Comparison of ENCODE assay signal across 10 cellular contexts in genomic region chr15:74653426-74654082, GRCh38. TPM values are rescaled to one million over a fixed set of nuclear protein-coding genes. Genes with fewer than 3 reads are reported as not detected.
A peak's percentile ranks its signal among the peaks of the same experiment; 100 is the strongest.
DNase-seq lines count a peak whose midpoint lies in the region; ATAC-seq and TF ChIP-seq lines count a peak whose summit lies in the region.
"Had no signal": no experiment of that assay in that cellular context is flagged by ENCODE, and none has a peak within 500 bp of the region (broad histone marks: within the 10 kb centered on the region; RNA-seq: fewer than 3 reads in every experiment).

No MANE protein-coding gene starts in this region.

- H3K4me3 Mint-ChIP-seq in natural killer cell (no peak overlapping the region), immature natural killer cell (peak overlapping the region in 3 of 5 donors; percentile 5 to 24 (median 19))
- H3K4me3 Mint-ChIP-seq in natural killer cell treated with Interleukin-12 subunit alpha and Interleukin-12 subunit beta and Interleukin-15 and Interleukin-18, amount 100 ng/mL, for 72 hours = no peak overlapping the region
- H3K4me3 Mint-ChIP-seq: CD8-positive, alpha-beta T cell had no signal

- no peaks in the 10 kb centered on the region for H3K27me3 Mint-ChIP-seq in natural killer cell (ENCODE audit: low read depth in 2 of 2)
- no peaks in the 10 kb centered on the region for H3K27me3 Mint-ChIP-seq in natural killer cell treated with Interleukin-12 subunit alpha and Interleukin-12 subunit beta and Interleukin-15 and Interleukin-18, amount 100 ng/mL, for 72 hours
- H3K27me3 Mint-ChIP-seq in immature natural killer cell (ENCODE audit: low read depth in 3 of 3) = peaks cover 0 to 2% (median 0%) of the 10 kb centered on the region in 3 donors
- H3K27me3 Mint-ChIP-seq: IgD-negative memory B cell had no signal

- H3K4me1 Mint-ChIP-seq in natural killer cell = peaks cover 35 to 39% of the 10 kb centered on the region in 2 donors
- H3K4me1 Mint-ChIP-seq in natural killer cell treated with Interleukin-12 subunit alpha and Interleukin-12 subunit beta and Interleukin-15 and Interleukin-18, amount 100 ng/mL, for 72 hours (ENCODE audit: low read depth in 2 of 2) = peaks cover 42 to 45% of the 10 kb centered on the region in 2 donors
- peaks cover 32 to 62% of the 10 kb centered on the region in 2 donors for H3K4me1 Mint-ChIP-seq in immature natural killer cell

- H3K9me3 Mint-ChIP-seq in natural killer cell (no peaks in the 10 kb centered on the region), immature natural killer cell (no peaks in the 10 kb centered on the region)
- H3K9me3 Mint-ChIP-seq in natural killer cell treated with Interleukin-12 subunit alpha and Interleukin-12 subunit beta and Interleukin-15 and Interleukin-18, amount 100 ng/mL, for 72 hours = no peaks in the 10 kb centered on the region
- H3K9me3 Mint-ChIP-seq: CD8-positive, alpha-beta T cell; IgD-negative memory B cell had no signal

- DNase-seq in natural killer cell (no peak), astrocyte of the spinal cord (ENCODE audit: low read depth, low spot score) (peak; percentile 63), immature natural killer cell (no peak), GDM1 (lab: John Stamatoyannopoulos, UW) (no peak)
- DNase-seq in natural killer cell treated with Interleukin-12 subunit alpha and Interleukin-12 subunit beta and Interleukin-15 and Interleukin-18, amount 100 ng/mL, for 72 hours (ENCODE audit: low spot score) = no peak
- no peak for DNase-seq in stimulated activated CD4-positive, alpha-beta T cell treated with anti-CD3 and anti-CD28 coated beads, Interleukin-4, amount 100 ng/mL, for 1 hour
- DNase-seq: CD8-positive, alpha-beta T cell had no signal

- intact Hi-C loops in natural killer cell (cut with micrococcal nuclease) = no loop called here

- ATAC-seq in natural killer cell = no peak
- no peak for ATAC-seq in natural killer cell treated with Interleukin-12 subunit alpha and Interleukin-12 subunit beta and Interleukin-15 and Interleukin-18, amount 100 ng/mL, for 72 hours
- no peak for ATAC-seq in GM21367 (IDR thresholded peaks at IDR 0.05; ENCODE audit: unreplicated experiment)
- ATAC-seq in GM19455 (IDR thresholded peaks at IDR 0.05; ENCODE audit: unreplicated experiment) = no peak
- ATAC-seq: CD8-positive, alpha-beta T cell had no signal

- TF ChIP-seq CTCF in natural killer cell (IDR thresholded peaks at IDR 0.05) (no peak), astrocyte of the spinal cord (IDR thresholded peaks at IDR 0.05; ENCODE audit: low read depth, low read length) (no peak)

- in situ Hi-C loops in astrocyte of the spinal cord (cut with HindIII; ENCODE audit: low sequenced_read_pairs) = no loop called here

- H3K27ac Mint-ChIP-seq in natural killer cell = peak overlapping the region; percentile 10 to 76
- H3K27ac Mint-ChIP-seq in natural killer cell treated with Interleukin-12 subunit alpha and Interleukin-12 subunit beta and Interleukin-15 and Interleukin-18, amount 100 ng/mL, for 72 hours = peak overlapping the region in 1 of 2 donors; percentile 11
- peak overlapping the region; percentile 5 to 78 (median 50) for H3K27ac Mint-ChIP-seq in immature natural killer cell
- H3K27ac Mint-ChIP-seq: CD8-positive, alpha-beta T cell had no signal

- no peaks in the 10 kb centered on the region for H3K36me3 Mint-ChIP-seq in natural killer cell
- no peaks in the 10 kb centered on the region for H3K36me3 Mint-ChIP-seq in natural killer cell treated with Interleukin-12 subunit alpha and Interleukin-12 subunit beta and Interleukin-15 and Interleukin-18, amount 100 ng/mL, for 72 hours
- H3K36me3 Mint-ChIP-seq in immature natural killer cell = peaks cover 0 to 5% (median 4%) of the 10 kb centered on the region in 3 donors

- no peak overlapping the region for H3K4me3 ChIP-seq in astrocyte of the spinal cord (ENCODE audit: low read depth, low read length)

RNA-seq across cellular contexts. Expression of gene CLK3, which starts 37.9 kb away (rescaled TPM):
- total RNA-seq in natural killer cell = 100 to 1,000 TPM; 288 to 298 (median 293) TPM
- 100 to 1,000 TPM; 148 TPM for total RNA-seq in natural killer cell treated with Interleukin-12 subunit alpha and Interleukin-12 subunit beta and Interleukin-15 and Interleukin-18, amount 100 ng/mL, for 72 hours
- 10 to 100 TPM; 32.4 to 82.1 (median 68.2) TPM for polyA plus RNA-seq in immature natural killer cell

RNA-seq across cellular contexts. Expression of gene EDC3, which starts 42.3 kb away (rescaled TPM):
- 10 to 100 TPM; 22.4 to 39.2 (median 32.6) TPM for total RNA-seq in natural killer cell
- total RNA-seq in natural killer cell treated with Interleukin-12 subunit alpha and Interleukin-12 subunit beta and Interleukin-15 and Interleukin-18, amount 100 ng/mL, for 72 hours = 10 to 100 TPM; 69.4 to 73.0 TPM
- polyA plus RNA-seq in immature natural killer cell = 10 to 100 TPM; 17.4 to 30.4 (median 26.1) TPM

Comparison
In these comparisons a context has a peak if more than half of its experiments do, and no peak if none do; other contexts are left out.
1. H3K4me3 Mint-ChIP-seq: peak in immature natural killer cell (3 of 5); none in natural killer cell (single experiment) and natural killer cell treated with Interleukin-12 subunit alpha and Interleukin-12 subunit beta and Interleukin-15 and Interleukin-18, amount 100 ng/mL, for 72 hours (single experiment).